8 cellular contexts compared by ENCODE assay signal in the genomic region with DNA sequence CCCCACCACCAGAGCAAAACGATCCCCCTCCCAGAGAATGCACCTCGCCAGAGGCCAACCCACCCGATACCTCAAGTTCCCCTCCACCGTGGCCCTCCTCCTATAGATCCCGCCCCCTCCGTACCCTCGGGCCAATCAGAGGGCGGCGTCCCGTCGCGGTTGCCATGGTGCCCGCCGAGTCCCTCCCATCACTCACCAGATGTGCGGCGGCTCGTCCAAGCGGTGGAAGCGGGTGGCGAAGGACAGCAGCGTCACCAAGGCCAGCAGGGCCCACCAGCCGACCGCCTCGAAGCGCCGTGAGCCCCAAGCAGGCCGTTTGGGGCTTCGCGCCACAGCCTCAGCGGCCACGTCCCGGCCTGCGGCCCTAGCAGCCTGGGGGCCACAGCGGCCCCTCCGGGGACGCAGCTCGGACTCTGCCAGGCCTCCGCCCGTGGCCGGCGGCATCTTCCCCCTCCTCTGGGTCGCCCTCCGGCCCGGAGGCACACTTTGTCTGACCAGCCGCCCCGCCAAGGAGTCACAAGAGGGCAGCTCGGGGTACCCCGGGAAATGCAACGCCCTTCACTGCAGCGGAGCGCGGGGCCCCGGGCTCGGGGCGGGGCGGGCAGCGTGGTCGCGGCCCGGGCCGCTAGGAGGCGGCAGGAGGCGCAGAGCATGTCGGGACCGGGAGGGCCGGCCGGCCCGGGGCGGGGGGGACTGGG. TPM values are rescaled to one million over a fixed set of nuclear protein-coding genes. Genes with fewer than 3 reads are reported as not detected.
DNase-seq lines count a peak whose midpoint lies in the region; ATAC-seq and TF ChIP-seq lines count a peak whose summit lies in the region.

A gene with protein sequence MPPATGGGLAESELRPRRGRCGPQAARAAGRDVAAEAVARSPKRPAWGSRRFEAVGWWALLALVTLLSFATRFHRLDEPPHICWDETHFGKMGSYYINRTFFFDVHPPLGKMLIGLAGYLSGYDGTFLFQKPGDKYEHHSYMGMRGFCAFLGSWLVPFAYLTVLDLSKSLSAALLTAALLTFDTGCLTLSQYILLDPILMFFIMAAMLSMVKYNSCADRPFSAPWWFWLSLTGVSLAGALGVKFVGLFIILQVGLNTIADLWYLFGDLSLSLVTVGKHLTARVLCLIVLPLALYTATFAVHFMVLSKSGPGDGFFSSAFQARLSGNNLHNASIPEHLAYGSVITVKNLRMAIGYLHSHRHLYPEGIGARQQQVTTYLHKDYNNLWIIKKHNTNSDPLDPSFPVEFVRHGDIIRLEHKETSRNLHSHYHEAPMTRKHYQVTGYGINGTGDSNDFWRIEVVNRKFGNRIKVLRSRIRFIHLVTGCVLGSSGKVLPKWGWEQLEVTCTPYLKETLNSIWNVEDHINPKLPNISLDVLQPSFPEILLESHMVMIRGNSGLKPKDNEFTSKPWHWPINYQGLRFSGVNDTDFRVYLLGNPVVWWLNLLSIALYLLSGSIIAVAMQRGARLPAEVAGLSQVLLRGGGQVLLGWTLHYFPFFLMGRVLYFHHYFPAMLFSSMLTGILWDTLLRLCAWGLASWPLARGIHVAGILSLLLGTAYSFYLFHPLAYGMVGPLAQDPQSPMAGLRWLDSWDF (minus strand): TSS at position 646 of the 698 bp plus-strand sequence. CDS start 202 bp downstream, at position 444.

- peak; percentile 46 for TF ChIP-seq CTCF in RWPE1 (conservative IDR thresholded peaks at IDR 0.05; ENCODE audit: low read depth)

- H3K9me2 ChIP-seq in GM23248 (ENCODE audit: insufficient read depth), result no peaks in the 10 kb centered on the region

- peak within 1 kb of the TSS; percentile 100 for H2AFZ ChIP-seq in GM23248

- peak within 1 kb of the TSS; percentile 97 for H3K9ac ChIP-seq in GM23248

- H3K36me3 ChIP-seq in GM23248 (ENCODE audit: low read depth), result no peaks in the 10 kb centered on the region

- no peaks in the 10 kb centered on the region for H3K36me3 Mint-ChIP-seq in natural killer cell treated with Interleukin-12 subunit alpha and Interleukin-12 subunit beta and Interleukin-15 and Interleukin-18, amount 100 ng/mL, for 72 hours
- no peaks in the 10 kb centered on the region for H3K36me3 Mint-ChIP-seq in stimulated activated naive CD8-positive, alpha-beta T cell treated with anti-CD3 and anti-CD28 coated beads, Interleukin-15, Interleukin-2, amounts not matched to agents 100 ng/mL and 50 ng/mL, for 24 hours (ENCODE audit: low read depth)

- H3K4me1 ChIP-seq in GM23248 (ENCODE audit: insufficient read depth), result peaks cover 11% of the 10 kb centered on the region

- H3K79me2 ChIP-seq in GM23248 (ENCODE audit: insufficient read depth), result peaks cover 50% of the 10 kb centered on the region

- ATAC-seq in natural killer cell treated with Interleukin-12 subunit alpha and Interleukin-12 subunit beta and Interleukin-15 and Interleukin-18, amount 100 ng/mL, for 72 hours, result peak; percentile 79 to 87

- no peaks in the 10 kb centered on the region for H3K27me3 ChIP-seq in GM23248 (replicated peaks; ENCODE audit: insufficient read depth)

- H3K27me3 Mint-ChIP-seq in natural killer cell treated with Interleukin-12 subunit alpha and Interleukin-12 subunit beta and Interleukin-15 and Interleukin-18, amount 100 ng/mL, for 72 hours, result no peaks in the 10 kb centered on the region
- H3K27me3 Mint-ChIP-seq in stimulated activated naive CD8-positive, alpha-beta T cell treated with anti-CD3 and anti-CD28 coated beads, Interleukin-15, Interleukin-2, amounts not matched to agents 100 ng/mL and 50 ng/mL, for 24 hours, result no peaks in the 10 kb centered on the region

- POLR2A ChIA-PET in RWPE1 (lab: Yijun Ruan, JAX; ENCODE audit: low non-redundant PET), result interaction anchor here (0.7 to 1.2 kb wide), 3 partner anchors 16 to 235 kb away, joined by 3 to 5 read pairs (median 3); a partner anchor contains a TSS

- H3F3A ChIP-seq in GM23248 (ENCODE audit: insufficient read depth), result peaks cover 5% of the 10 kb centered on the region; the same call in 1 of the 2 replicates

- H3K4me3 ChIP-seq in GM23248, result peak within 1 kb of the TSS; percentile 85

- CTCF ChIA-PET in RWPE1 (lab: Yijun Ruan, JAX), result interaction anchor here (0.6 kb wide), 1 partner anchor 110 kb away, joined by 3 read pairs; no protein-coding TSS in a partner anchor

- no peaks in the 10 kb centered on the region for H4K20me1 ChIP-seq in GM23248 (ENCODE audit: insufficient read depth)

- WGBS in GM23248 (ENCODE audit: low coverage in 1 of 2, low lambda C conversion rate in 2 of 2, missing lambda C conversion rate in 2 of 2), 2 experiments, result 0% methylated on average over 46 to 64 of the region's 69 CpGs

- peaks cover 12 to 17% of the 10 kb centered on the region in 2 donors for H3K4me1 Mint-ChIP-seq in natural killer cell treated with Interleukin-12 subunit alpha and Interleukin-12 subunit beta and Interleukin-15 and Interleukin-18, amount 100 ng/mL, for 72 hours (ENCODE audit: low read depth in 2 of 2)
- peaks cover 16% of the 10 kb centered on the region for H3K4me1 Mint-ChIP-seq in stimulated activated naive CD8-positive, alpha-beta T cell treated with anti-CD3 and anti-CD28 coated beads, Interleukin-15, Interleukin-2, amounts not matched to agents 100 ng/mL and 50 ng/mL, for 24 hours (ENCODE audit: low read depth)

- in situ Hi-C loops in GM23248 (cut with MboI), result no loop called here

- H3K27ac ChIP-seq in GM23248 (peak within 1 kb of the TSS; percentile 95), RWPE1 (peak within 1 kb of the TSS; percentile 94)

- H3K27ac Mint-ChIP-seq in natural killer cell treated with Interleukin-12 subunit alpha and Interleukin-12 subunit beta and Interleukin-15 and Interleukin-18, amount 100 ng/mL, for 72 hours, result peak within 1 kb of the TSS; percentile 93 to 97
- peak within 1 kb of the TSS; percentile 100 for H3K27ac Mint-ChIP-seq in stimulated activated naive CD8-positive, alpha-beta T cell treated with anti-CD3 and anti-CD28 coated beads, Interleukin-15, Interleukin-2, amounts not matched to agents 100 ng/mL and 50 ng/mL, for 24 hours

- H3K9me3 Mint-ChIP-seq in natural killer cell treated with Interleukin-12 subunit alpha and Interleukin-12 subunit beta and Interleukin-15 and Interleukin-18, amount 100 ng/mL, for 72 hours, result no peaks in the 10 kb centered on the region
- no peaks in the 10 kb centered on the region for H3K9me3 Mint-ChIP-seq in stimulated activated naive CD8-positive, alpha-beta T cell treated with anti-CD3 and anti-CD28 coated beads, Interleukin-15, Interleukin-2, amounts not matched to agents 100 ng/mL and 50 ng/mL, for 24 hours

- H3K9me3 ChIP-seq in GM23248 (ENCODE audit: low read depth), result no peaks in the 10 kb centered on the region

- DNase-seq in EL, result peak; percentile 91
- DNase-seq in GM23248, result peak; percentile 96
- DNase-seq in LHCN-M2 (ENCODE audit: low read depth), result peak; percentile 79
- DNase-seq in RWPE1 (ENCODE audit: low spot score), result peak; percentile 93
- peak; percentile 89 for DNase-seq in activated T-helper 9 cell treated with anti-CD3 and anti-CD28 coated beads, Interleukin-2, amount 50 U/mL, for 16 hours (ENCODE audit: low read depth)
- DNase-seq in fibroblast of peridontal ligament (ENCODE audit: extremely low read depth), result peak; percentile 74
- DNase-seq in natural killer cell treated with Interleukin-12 subunit alpha and Interleukin-12 subunit beta and Interleukin-15 and Interleukin-18, amount 100 ng/mL, for 72 hours (ENCODE audit: low spot score), result peak; percentile 95

- H3K4me3 Mint-ChIP-seq in natural killer cell treated with Interleukin-12 subunit alpha and Interleukin-12 subunit beta and Interleukin-15 and Interleukin-18, amount 100 ng/mL, for 72 hours, result peak within 1 kb of the TSS; percentile 90
- peak within 1 kb of the TSS; percentile 98 for H3K4me3 Mint-ChIP-seq in stimulated activated naive CD8-positive, alpha-beta T cell treated with anti-CD3 and anti-CD28 coated beads, Interleukin-15, Interleukin-2, amounts not matched to agents 100 ng/mL and 50 ng/mL, for 24 hours

- peak within 1 kb of the TSS; percentile 88 for H3K4me2 ChIP-seq in GM23248 (ENCODE audit: unreplicated experiment)

RNA-seq across cellular contexts. Expression of the gene that starts here (rescaled TPM):
- total RNA-seq in GM23248 (2014; rRNA removed; shearing (Covaris generic)), result 21.0 and 28.3 TPM in 2 replicates
- 18.0 and 20.7 TPM in 2 replicates for polyA plus RNA-seq in GM23248 (2016; fragmentation: Nextera tagmentation; extraction: Ambion mirVana)
- 12.2 and 15.0 TPM in 2 replicates for total RNA-seq in LHCN-M2 (2014; rRNA removed)
- polyA plus RNA-seq in LHCN-M2 (2012), result 16.3 TPM
- total RNA-seq in natural killer cell treated with Interleukin-12 subunit alpha and Interleukin-12 subunit beta and Interleukin-15 and Interleukin-18, amount 100 ng/mL, for 72 hours, result 10 to 100 TPM; 16.1 to 33.1 TPM

Comparison
In these comparisons a context has a peak if more than half of its experiments do, and no peak if none do; other contexts are left out.
1. Peak in every context shown above with its lines: DNase-seq, ATAC-seq, H3K4me3 ChIP-seq and H3K27ac ChIP-seq.